In genomic region chr14:104333903-104334811, GRCh38 we compare ENCODE assay signal across 25 cellular contexts.
DNase-seq lines count a peak whose midpoint lies in the region; ATAC-seq, FAIRE-seq and TF ChIP-seq lines count a peak whose summit lies in the region.
"Had no signal": no experiment of that assay in that cellular context is flagged by ENCODE, and none has a peak within 500 bp of the region (broad histone marks: within the 10 kb centered on the region; RNA-seq: fewer than 3 reads in every experiment).

No MANE protein-coding gene starts in this region.

- no peaks in the 10 kb centered on the region for H4K20me1 ChIP-seq in osteoblast (ENCODE audit: insufficient read depth, low read length)

- H3K36me3 ChIP-seq in endodermal cell (ENCODE audit: control insufficient read depth, insufficient read depth, low read length) (no peaks in the 10 kb centered on the region), osteoblast (ENCODE audit: insufficient read depth, low read length) (no peaks in the 10 kb centered on the region)
- H3K36me3 ChIP-seq: BE2C, transverse colon had no signal

- intact Hi-C loops in Right ventricle myocardium superior (cut with DNase I) (no loop called here), left ventricle myocardium superior (cut with micrococcal nuclease) (no loop called here)

- peaks cover 27% of the 10 kb centered on the region for H3K9me3 Mint-ChIP-seq in endodermal cell

- no peak overlapping the region for H3K4me2 ChIP-seq in osteoblast (ENCODE audit: insufficient read depth, low read length)
- H3K4me2 ChIP-seq: smooth muscle cell had no signal

- no peak overlapping the region for H3K4me3 Mint-ChIP-seq in endodermal cell
- H3K4me3 Mint-ChIP-seq: activated naive CD4-positive, alpha-beta T cell treated with anti-CD3 and anti-CD28 coated beads, Interleukin-2, amount 10 ng/mL, durations not matched to agents 7 days and 5 days had no signal

- TF ChIP-seq CTCF in endodermal cell (conservative IDR thresholded peaks at IDR 0.05) (no peak), osteoblast (IDR thresholded peaks at IDR 0.05; ENCODE audit: extremely low read depth, low read depth, low read length) (no peak)

- peak; percentile 27 for DNase-seq in Right ventricle myocardium superior
- DNase-seq in left ventricle myocardium superior: no peak
- peak; percentile 35 for DNase-seq in endodermal cell
- peak; percentile 80 for DNase-seq in osteoblast (ENCODE audit: insufficient read length, low spot score, missing footprints)
- peak; percentile 28 for DNase-seq in ureter (ENCODE audit: low spot score)
- DNase-seq in activated naive CD4-positive, alpha-beta T cell treated with anti-CD3 and anti-CD28 coated beads, Interleukin-2, amount 50 U/mL, for 16 hours: no peak
- no peak for DNase-seq in GM19239 (ENCODE audit: insufficient read length, low spot score)
- DNase-seq in activated T-cell treated with anti-CD3 and anti-CD28 coated beads, Interleukin-2, amount 50 U/mL, for 48 hours: no peak
- DNase-seq: ACHN; activated naive CD4-positive, alpha-beta T cell treated with anti-CD3 and anti-CD28 coated beads, Interleukin-2, amount 10 ng/mL, durations not matched to agents 7 days and 5 days; amygdala; BE2C; COR-L47; DMS53; effector CD8-positive, alpha-beta T cell; erythroblast; mesenchymal stem cell; NCI-H187 treated with DMSO at 0.1 percent for 48 hours; NCI-H526; stimulated activated CD4-positive, alpha-beta T cell treated with anti-CD3 and anti-CD28 coated beads, Interleukin-2, amount 100 ng/mL, for 24 hours; transverse colon had no signal

- H3K27ac ChIP-seq in endodermal cell (ENCODE audit: low read depth, low read length) (no peak overlapping the region), osteoblast (ENCODE audit: low read depth, low read length) (no peak overlapping the region)
- H3K27ac ChIP-seq: transverse colon had no signal

- no peak overlapping the region for H3K27ac Mint-ChIP-seq in endodermal cell
- H3K27ac Mint-ChIP-seq: activated naive CD4-positive, alpha-beta T cell treated with anti-CD3 and anti-CD28 coated beads, Interleukin-2, amount 10 ng/mL, durations not matched to agents 7 days and 5 days had no signal

- H3K9me3 ChIP-seq in endodermal cell (ENCODE audit: control insufficient read depth, low read length) (peaks cover 4% of the 10 kb centered on the region), osteoblast (ENCODE audit: low read depth, low read length) (no peaks in the 10 kb centered on the region)

- no peak overlapping the region for H3K4me3 ChIP-seq in endodermal cell (ENCODE audit: low read length)
- H3K4me3 ChIP-seq in osteoblast (ENCODE audit: insufficient read depth, low read length): no peak overlapping the region
- H3K4me3 ChIP-seq: smooth muscle cell, transverse colon had no signal

- no peak for FAIRE-seq in GM19239 (lab: Jason Lieb, UNC)
- FAIRE-seq: TTC549 had no signal

- H3K4me1 Mint-ChIP-seq in endodermal cell: no peaks in the 10 kb centered on the region
- H3K4me1 Mint-ChIP-seq: activated naive CD4-positive, alpha-beta T cell treated with anti-CD3 and anti-CD28 coated beads, Interleukin-2, amount 10 ng/mL, durations not matched to agents 7 days and 5 days had no signal

- H3K27me3 ChIP-seq in endodermal cell (ENCODE audit: control insufficient read depth, insufficient read depth, low read length, poor library complexity, severe bottlenecking) (peaks cover 4% of the 10 kb centered on the region), osteoblast (ENCODE audit: insufficient read depth, low read length) (no peaks in the 10 kb centered on the region)
- H3K27me3 ChIP-seq: BE2C, transverse colon had no signal

- H3K9ac ChIP-seq in endodermal cell (ENCODE audit: extremely low read depth, low read length, poor library complexity, severe bottlenecking): no peak overlapping the region

- no peaks in the 10 kb centered on the region for H3K4me1 ChIP-seq in endodermal cell (ENCODE audit: control insufficient read depth, insufficient read depth, low read length)
- H3K4me1 ChIP-seq in osteoblast (ENCODE audit: insufficient read depth, low read length): no peaks in the 10 kb centered on the region
- H3K4me1 ChIP-seq: transverse colon had no signal

- peaks cover 7% of the 10 kb centered on the region for H3K27me3 Mint-ChIP-seq in endodermal cell (ENCODE audit: insufficient read depth)

- H3K79me2 ChIP-seq in osteoblast (ENCODE audit: insufficient read depth, low read length): no peaks in the 10 kb centered on the region

- H3K36me3 Mint-ChIP-seq in endodermal cell (ENCODE audit: low read depth): no peaks in the 10 kb centered on the region

- ATAC-seq in Right ventricle myocardium superior (ENCODE audit: poor library complexity) (no peak), left ventricle myocardium superior (no peak)
- ATAC-seq: activated CD4-positive, CD25-positive, alpha-beta regulatory T cell treated with anti-CD3 and anti-CD28 coated beads, Interleukin-2, amount 50 U/mL, for 24 hours; Panc1 had no signal

- no peak overlapping the region for H2AFZ ChIP-seq in osteoblast (ENCODE audit: low read length)

- WGBS in endodermal cell (ENCODE audit: insufficient coverage in 1 of 2, insufficient read length in 1 of 2), 2 experiments: 93 to 94% methylated on average over 52 to 54 of the region's 54 CpGs

Comparison
In these comparisons a context has a peak if more than half of its experiments do, and no peak if none do; other contexts are left out.
1. DNase-seq: peak in Right ventricle myocardium superior (single experiment), endodermal cell (single experiment), osteoblast (single experiment) and ureter (single experiment); none in left ventricle myocardium superior (single experiment), activated naive CD4-positive, alpha-beta T cell treated with anti-CD3 and anti-CD28 coated beads, Interleukin-2, amount 50 U/mL, for 16 hours (single experiment), GM19239 (single experiment) and activated T-cell treated with anti-CD3 and anti-CD28 coated beads, Interleukin-2, amount 50 U/mL, for 48 hours (0 of 2).